In genomic region chr1:196651637-196652215, GRCh38 we compare ENCODE assay signal across 8 cellular contexts. TPM values are rescaled to one million over a fixed set of nuclear protein-coding genes. Genes with fewer than 3 reads are reported as not detected.
A peak's percentile ranks its signal among the peaks of the same experiment; 100 is the strongest.
DNase-seq lines count a peak whose midpoint lies in the region; ATAC-seq and TF ChIP-seq lines count a peak whose summit lies in the region.

Gene CFH (plus strand): TSS chr1:196652043. CDS start chr1:196652118, 75 bp downstream.

- intact Hi-C loops in dendritic cell treated with granulocyte-macrophage colony-stimulating factor and Interleukin-4, amounts not matched to agents 40 ng/mL and 50 ng/mL, for 4 days (cut with micrococcal nuclease): no loop called here
- intact Hi-C loops in natural killer cell (cut with micrococcal nuclease): no loop called here

- H3K27me3 ChIP-seq in BJ (ENCODE audit: control insufficient read depth, insufficient read depth, low read length): no peaks in the 10 kb centered on the region

- ATAC-seq in natural killer cell: no peak
- no peak for ATAC-seq in HG03108 (IDR thresholded peaks at IDR 0.05; ENCODE audit: unreplicated experiment)

- no peaks in the 10 kb centered on the region for H3K9me3 Mint-ChIP-seq in dendritic cell treated with granulocyte-macrophage colony-stimulating factor and Interleukin-4, amounts not matched to agents 40 ng/mL and 50 ng/mL, for 4 days
- no peaks in the 10 kb centered on the region for H3K9me3 Mint-ChIP-seq in natural killer cell

- peak within 1 kb of the TSS; percentile 34 for H3K4me3 ChIP-seq in BJ (ENCODE audit: low read depth, low read length)

- DNase-seq in BJ (ENCODE audit: low read depth): peak; percentile 77
- peak; percentile 93 for DNase-seq in OCI-M1 (lab: John Stamatoyannopoulos, UW)
- no peak for DNase-seq in natural killer cell
- no peak for DNase-seq in erythroblast (lab: John Stamatoyannopoulos, UW)
- DNase-seq in NCI-H345 treated with DMSO at 0.1 percent for 48 hours (lab: John Stamatoyannopoulos, UW; ENCODE audit: unreplicated experiment): no peak
- no peak for DNase-seq in DMS153 (lab: John Stamatoyannopoulos, UW)

- POLR2A ChIA-PET in BJ (lab: Charles Lee): no interaction called here

- TF ChIP-seq POLR2A in erythroblast (IDR thresholded peaks at IDR 0.05; ENCODE audit: low read length): no peak

- TF ChIP-seq CTCF in BJ (IDR thresholded peaks at IDR 0.05; ENCODE audit: insufficient read depth, low read depth, low read length): no peak
- no peak for TF ChIP-seq CTCF in natural killer cell (IDR thresholded peaks at IDR 0.05)

- H3K4me3 Mint-ChIP-seq in dendritic cell treated with granulocyte-macrophage colony-stimulating factor and Interleukin-4, amounts not matched to agents 40 ng/mL and 50 ng/mL, for 4 days: peak within 1 kb of the TSS; percentile 61
- peak within 1 kb of the TSS; percentile 21 for H3K4me3 Mint-ChIP-seq in natural killer cell

- CTCF ChIA-PET in BJ (lab: Yijun Ruan, JAX): interaction anchor here (1.0 kb wide), 1 partner anchor 10 kb away, joined by 3 read pairs; no protein-coding TSS in a partner anchor

- H3K27me3 Mint-ChIP-seq in dendritic cell treated with granulocyte-macrophage colony-stimulating factor and Interleukin-4, amounts not matched to agents 40 ng/mL and 50 ng/mL, for 4 days: no peaks in the 10 kb centered on the region
- no peaks in the 10 kb centered on the region for H3K27me3 Mint-ChIP-seq in natural killer cell (ENCODE audit: low read depth in 2 of 2)

- H3K27ac Mint-ChIP-seq in dendritic cell treated with granulocyte-macrophage colony-stimulating factor and Interleukin-4, amounts not matched to agents 40 ng/mL and 50 ng/mL, for 4 days: peak within 1 kb of the TSS; percentile 72
- H3K27ac Mint-ChIP-seq in natural killer cell: peak within 1 kb of the TSS in 1 of 2 donors; percentile 79

- no peaks in the 10 kb centered on the region for H3K36me3 Mint-ChIP-seq in dendritic cell treated with granulocyte-macrophage colony-stimulating factor and Interleukin-4, amounts not matched to agents 40 ng/mL and 50 ng/mL, for 4 days (ENCODE audit: low read depth)
- H3K36me3 Mint-ChIP-seq in natural killer cell: no peaks in the 10 kb centered on the region

- H3K36me3 ChIP-seq in BJ (ENCODE audit: control insufficient read depth, insufficient read depth, low read length): no peaks in the 10 kb centered on the region

- peaks cover 5% of the 10 kb centered on the region for H3K4me1 Mint-ChIP-seq in dendritic cell treated with granulocyte-macrophage colony-stimulating factor and Interleukin-4, amounts not matched to agents 40 ng/mL and 50 ng/mL, for 4 days (ENCODE audit: low read depth)
- peaks cover 13 to 14% of the 10 kb centered on the region in 2 donors for H3K4me1 Mint-ChIP-seq in natural killer cell

RNA-seq across cellular contexts. Expression of gene CFH, which starts in this region (rescaled TPM):
- 13.6 and 30.0 TPM in 2 replicates for polyA plus RNA-seq in BJ (2011; rRNA removed)
- polyA minus RNA-seq in BJ (2011; rRNA and poly(A)+ RNA removed): 2.8 and 4.3 TPM in 2 replicates
- total RNA-seq in natural killer cell: 1 to 10 TPM in 2 of 3 donors, under 1 TPM in 1; 0.88 to 2.8 (median 2.7) TPM

Comparison
In these comparisons a context has a peak if more than half of its experiments do, and no peak if none do; other contexts are left out.
1. DNase-seq: peak in BJ (single experiment) and OCI-M1 (single experiment); none in natural killer cell (single experiment), erythroblast (0 of 2), NCI-H345 treated with DMSO at 0.1 percent for 48 hours (single experiment) and DMS153 (single experiment).